2 cellular contexts compared by ENCODE assay signal in genomic region chr4:113106076-113106475, GRCh38.
TF ChIP-seq lines count a peak whose summit lies in the region.

No MANE protein-coding gene starts in this region.

TF ChIP-seq in Ishikawa, 13 proteins besides CTCF, POLR2A, EP300 and RAD21 (continued from another document):
- no peak for TF ChIP-seq TCF12 (IDR thresholded peaks at IDR 0.05; ENCODE audit: low read depth)

TF ChIP-seq in HepG2, 621 proteins besides CTCF, POLR2A, EP300 and RAD21 (continued from another document):
- TF ChIP-seq ARID3A (IDR thresholded peaks at IDR 0.05; ENCODE audit: low read depth, low read length) (0 out of 2 replicates have a peak, but pooled peaks have one; percentile 24), FOXA1 (IDR thresholded peaks at IDR 0.05) (no peak), FOXA1 (CRISPR knock-in tag; IDR thresholded peaks at IDR 0.05) (no peak), KLF16 (CRISPR knock-in tag; IDR thresholded peaks at IDR 0.05) (0 out of 4 replicates have a peak, but pooled peaks of 1 of the 2 experiments have one; percentile 20), STAG1 (CRISPR knock-in tag; IDR thresholded peaks at IDR 0.05) (peak; percentile 84)
